In genomic region chr5:140926211-140926902, GRCh38 we compare ENCODE assay signal across 8 cellular contexts. TPM values are rescaled to one million over a fixed set of nuclear protein-coding genes. Genes with fewer than 3 reads are reported as not detected.
A peak's percentile ranks its signal among the peaks of the same experiment; 100 is the strongest.
DNase-seq lines count a peak whose midpoint lies in the region; ATAC-seq and TF ChIP-seq lines count a peak whose summit lies in the region.

Gene PCDHAC1, plus strand, starts transcription at chr5:140926299. Its CDS starts 594 bp downstream, at chr5:140926893.

- TF ChIP-seq CTCF in gastroesophageal sphincter (IDR thresholded peaks at IDR 0.05) = peak; percentile 75 to 94 (median 80)
- TF ChIP-seq CTCF in neural crest cell (conservative IDR thresholded peaks at IDR 0.05) = peak; percentile 98
- peak; percentile 78 for TF ChIP-seq CTCF in upper lobe of right lung (IDR thresholded peaks at IDR 0.05)

- H3K4me3 ChIP-seq in gastroesophageal sphincter (peak within 1 kb of the TSS; percentile 45 to 61), upper lobe of right lung (peak within 1 kb of the TSS; percentile 60)

- peak; percentile 41 to 62 for ATAC-seq in activated T-cell treated with anti-CD3 and anti-CD28 coated beads, Interleukin-2, amount 50 U/mL, for 72 hours (replicated peaks in 1 of 2)
- ATAC-seq in gastroesophageal sphincter (peak; percentile 92), upper lobe of right lung (peak; percentile 98), GM19397 (IDR thresholded peaks at IDR 0.05; ENCODE audit: unreplicated experiment) (no peak)

- H3K27me3 ChIP-seq in gastroesophageal sphincter (peaks cover 33% of the 10 kb centered on the region), upper lobe of right lung (no peaks in the 10 kb centered on the region)

- no peak within 1 kb of the TSS for H3K27ac Mint-ChIP-seq in activated T-cell treated with anti-CD3 and anti-CD28 coated beads, Interleukin-2, amount 50 U/mL, for 72 hours
- peak within 1 kb of the TSS; percentile 57 for H3K27ac Mint-ChIP-seq in neural crest cell (ENCODE audit: unreplicated experiment)

- H3K36me3 Mint-ChIP-seq in activated T-cell treated with anti-CD3 and anti-CD28 coated beads, Interleukin-2, amount 50 U/mL, for 72 hours (ENCODE audit: insufficient read depth in 2 of 2) = peaks cover 0 to 2% of the 10 kb centered on the region in 2 donors
- peaks cover 4% of the 10 kb centered on the region for H3K36me3 Mint-ChIP-seq in neural crest cell (ENCODE audit: low read depth)

- H3K4me3 Mint-ChIP-seq in activated T-cell treated with anti-CD3 and anti-CD28 coated beads, Interleukin-2, amount 50 U/mL, for 72 hours = peak within 1 kb of the TSS; percentile 52 to 60
- peak within 1 kb of the TSS; percentile 89 for H3K4me3 Mint-ChIP-seq in neural crest cell

- WGBS in gastroesophageal sphincter (ENCODE audit: low coverage in 1 of 2), 2 donors = no CpG with 5 or more reads among the region's 67 CpGs

- no peaks in the 10 kb centered on the region for H3K36me3 ChIP-seq in gastroesophageal sphincter
- no peaks in the 10 kb centered on the region for H3K36me3 ChIP-seq in upper lobe of right lung

- H3K9me3 ChIP-seq in gastroesophageal sphincter = no peaks in the 10 kb centered on the region
- H3K9me3 ChIP-seq in upper lobe of right lung = no peaks in the 10 kb centered on the region

- H3K4me1 Mint-ChIP-seq in activated T-cell treated with anti-CD3 and anti-CD28 coated beads, Interleukin-2, amount 50 U/mL, for 72 hours (ENCODE audit: low read depth) = peaks cover 5% of the 10 kb centered on the region
- peaks cover 29% of the 10 kb centered on the region for H3K4me1 Mint-ChIP-seq in neural crest cell

- H3K9me3 Mint-ChIP-seq in activated T-cell treated with anti-CD3 and anti-CD28 coated beads, Interleukin-2, amount 50 U/mL, for 72 hours = no peaks in the 10 kb centered on the region
- H3K9me3 Mint-ChIP-seq in neural crest cell = no peaks in the 10 kb centered on the region

- peak within 1 kb of the TSS in 3 of 4 donors; percentile 79 to 81 (median 80) for H3K27ac ChIP-seq in gastroesophageal sphincter
- no peak within 1 kb of the TSS for H3K27ac ChIP-seq in upper lobe of right lung

- intact Hi-C loops in upper lobe of right lung (cut with DNase I) = no loop called here

- TF ChIP-seq EP300 in gastroesophageal sphincter (IDR thresholded peaks at IDR 0.05) = no peak

- TF ChIP-seq POLR2A in gastroesophageal sphincter (IDR thresholded peaks at IDR 0.05) = no peak

- H3K4me1 ChIP-seq in gastroesophageal sphincter (peaks cover 0 to 26% (median 11%) of the 10 kb centered on the region in 3 donors), upper lobe of right lung (peaks cover 5% of the 10 kb centered on the region)

- H3K27me3 Mint-ChIP-seq in activated T-cell treated with anti-CD3 and anti-CD28 coated beads, Interleukin-2, amount 50 U/mL, for 72 hours (ENCODE audit: low read depth) = peaks cover 35% of the 10 kb centered on the region
- H3K27me3 Mint-ChIP-seq in neural crest cell (ENCODE audit: low read depth) = peaks cover 26% of the 10 kb centered on the region

- DNase-seq in Daoy (ENCODE audit: low read depth) = peak; percentile 93
- DNase-seq in NCI-H2029 treated with DMSO at 0.1 percent for 48 hours (lab: John Stamatoyannopoulos, UW) = peak; percentile 78
- peak; percentile 45 for DNase-seq in activated T-cell treated with anti-CD3 and anti-CD28 coated beads, Interleukin-2, amount 50 U/mL, for 72 hours
- DNase-seq in neural crest cell (ENCODE audit: low read depth, low spot score) = peak; percentile 94
- DNase-seq in upper lobe of right lung = peak; percentile 93
- DNase-seq in HK-2 (ENCODE audit: unreplicated experiment) = no peak

RNA-seq across cellular contexts. Expression of gene PCDHAC1, which starts in this region (rescaled TPM):
- 1.6 and 3.1 TPM in 2 replicates for total RNA-seq in Daoy (2014; rRNA removed; shearing (Covaris generic))
- total RNA-seq in activated T-cell treated with anti-CD3 and anti-CD28 coated beads, Interleukin-2, amount 50 U/mL, for 72 hours = not detected
- total RNA-seq in gastroesophageal sphincter = 1 to 10 TPM in 2 of 4 donors, under 1 TPM in 2; 0.47 to 6.6 (median 1.4) TPM
- 4.1 and 4.4 TPM in 2 replicates for total RNA-seq in neural crest cell
- total RNA-seq in upper lobe of right lung = 3.7 TPM

Comparison
In these comparisons a context has a peak if more than half of its experiments do, and no peak if none do; other contexts are left out.
1. Peak in DNase-seq and ATAC-seq in activated T-cell treated with anti-CD3 and anti-CD28 coated beads, Interleukin-2, amount 50 U/mL, for 72 hours; RNA of the gene not detected or under 1 TPM.